1 cellular context compared by ENCODE assay signal in genomic region chr22:29225422-29226090, GRCh38.
TF ChIP-seq lines count a peak whose summit lies in the region.

No MANE protein-coding gene starts in this region.

TF ChIP-seq in HepG2, 621 proteins besides CTCF, POLR2A, EP300 and RAD21:
- TF ChIP-seq BRCA1 (CRISPR knock-in tag; IDR thresholded peaks at IDR 0.05) (no peak), FOSL2 (CRISPR knock-in tag; IDR thresholded peaks at IDR 0.05) (0 out of 2 replicates have a peak, but pooled peaks have one; percentile 39), ZNF510 (CRISPR knock-in tag; IDR thresholded peaks at IDR 0.05; ENCODE audit: low read depth) (no peak), ATF2 (CRISPR knock-in tag; IDR thresholded peaks at IDR 0.05) (no peak), ZNF780A (CRISPR knock-in tag; IDR thresholded peaks at IDR 0.05) (no peak), ZNF264 (CRISPR knock-in tag; IDR thresholded peaks at IDR 0.05) (no peak), FOXO4 (CRISPR knock-in tag; conservative IDR thresholded peaks at IDR 0.05) (no peak), ZNF891 (CRISPR knock-in tag; IDR thresholded peaks at IDR 0.05) (no peak), ZFAT (CRISPR knock-in tag; conservative IDR thresholded peaks at IDR 0.05) (no peak), ZFP36L1 (CRISPR knock-in tag; IDR thresholded peaks at IDR 0.05) (no peak), ZNF562 (CRISPR knock-in tag; IDR thresholded peaks at IDR 0.05; ENCODE audit: borderline replicate concordance) (no peak), ZNF512B (CRISPR knock-in tag; IDR thresholded peaks at IDR 0.05; ENCODE audit: borderline replicate concordance) (no peak), E2F2 (CRISPR knock-in tag; IDR thresholded peaks at IDR 0.05; ENCODE audit: borderline replicate concordance) (no peak), HDAC1 (CRISPR knock-in tag; IDR thresholded peaks at IDR 0.05) (0 out of 2 replicates have a peak, but pooled peaks have one; percentile 2), EED (CRISPR knock-in tag; IDR thresholded peaks at IDR 0.05) (no peak), GPN1 (CRISPR knock-in tag; IDR thresholded peaks at IDR 0.05; ENCODE audit: borderline replicate concordance) (no peak), TFAP4 (IDR thresholded peaks at IDR 0.05; ENCODE audit: borderline replicate concordance, low read depth) (peak; percentile 63; the same call in 1 of the 2 replicates), ZNF687 (CRISPR knock-in tag; IDR thresholded peaks at IDR 0.05) (peak; percentile 49), FIP1L1 (IDR thresholded peaks at IDR 0.05; ENCODE audit: borderline replicate concordance, insufficient read depth, low read depth, low read length) (no peak), ZC3H4 (CRISPR knock-in tag; IDR thresholded peaks at IDR 0.05; ENCODE audit: borderline replicate concordance) (no peak), ZNF205 (CRISPR knock-in tag; IDR thresholded peaks at IDR 0.05) (no peak), ZIK1 (CRISPR knock-in tag; IDR thresholded peaks at IDR 0.05; ENCODE audit: borderline replicate concordance, low read depth) (no peak), ZNF234 (CRISPR knock-in tag; conservative IDR thresholded peaks at IDR 0.05) (no peak), CCDC6 (CRISPR knock-in tag; IDR thresholded peaks at IDR 0.05) (no peak), CREB1 (IDR thresholded peaks at IDR 0.05) (peak; percentile 57), CREB1 (CRISPR knock-in tag; IDR thresholded peaks at IDR 0.05) (no peak)
TF ChIP-seq in HepG2: peak in this region for 5.
